In genomic region chr9:32523910-32524309, GRCh38 we compare ENCODE assay signal across 18 cellular contexts. TPM values are rescaled to one million over a fixed set of nuclear protein-coding genes. Genes with fewer than 3 reads are reported as not detected.
DNase-seq lines count a peak whose midpoint lies in the region; ATAC-seq, FAIRE-seq and TF ChIP-seq lines count a peak whose summit lies in the region.
"Had no signal": no experiment of that assay in that cellular context is flagged by ENCODE, and none has a peak within 500 bp of the region (broad histone marks: within the 10 kb centered on the region; RNA-seq: fewer than 3 reads in every experiment).

No MANE protein-coding gene starts in this region.

- H3K4me2 ChIP-seq in keratinocyte (ENCODE audit: control insufficient read depth, extremely low read depth, insufficient read depth, low read depth, low read length): peak overlapping the region; percentile 91

- H3K9me3 ChIP-seq in keratinocyte (ENCODE audit: control insufficient read depth, low read depth, low read length) (no peaks in the 10 kb centered on the region), thoracic aorta (no peaks in the 10 kb centered on the region)
- H3K9me3 ChIP-seq in effector memory CD4-positive, alpha-beta T cell (ENCODE audit: control insufficient read depth, low read length): no peaks in the 10 kb centered on the region

- H2AFZ ChIP-seq in keratinocyte (ENCODE audit: control insufficient read depth, low read length): no peak overlapping the region

- H3K27me3 Mint-ChIP-seq in activated naive CD4-positive, alpha-beta T cell treated with anti-CD3 and anti-CD28 coated beads, Interleukin-2, amount 50 U/mL, for 24 hours: no peaks in the 10 kb centered on the region
- no peaks in the 10 kb centered on the region for H3K27me3 Mint-ChIP-seq in activated CD4-positive, alpha-beta memory T cell treated with anti-CD3 and anti-CD28 coated beads for 36 hours

- no peak for DNase-seq in activated naive CD4-positive, alpha-beta T cell (lab: John Stamatoyannopoulos, UW)
- no peak for DNase-seq in activated CD4-positive, alpha-beta memory T cell treated with anti-CD3 and anti-CD28 coated beads for 36 hours
- DNase-seq in keratinocyte (ENCODE audit: low read depth, low spot score): no peak
- no peak for DNase-seq in thoracic aorta (ENCODE audit: low spot score)
- DNase-seq in ecto neural progenitor cell (ENCODE audit: low spot score): no peak
- no peak for DNase-seq in GM12892 (ENCODE audit: insufficient read length)
- DNase-seq in effector memory CD4-positive, alpha-beta T cell: no peak
- DNase-seq: activated CD4-positive, CD25-positive, alpha-beta regulatory T cell treated with anti-CD3 and anti-CD28 coated beads, Interleukin-2, amount 50 U/mL, for 72 hours; activated T-cell treated with anti-CD3 and anti-CD28 coated beads, Interleukin-2, amount 50 U/mL, for 48 hours; foreskin fibroblast; left ventricle myocardium superior; NCI-H2081; posterior cingulate gyrus; stimulated activated CD4-positive, alpha-beta T cell treated with anti-CD3 and anti-CD28 coated beads, Interleukin-4, amount 100 ng/mL, for 1 hour; substantia nigra; T-helper 9 cell had no signal

- FAIRE-seq in keratinocyte (lab: Jason Lieb, UNC): no peak
- FAIRE-seq in GM12892 (lab: Jason Lieb, UNC): no peak
- FAIRE-seq: endometrium had no signal

- H3K4me3 Mint-ChIP-seq in activated naive CD4-positive, alpha-beta T cell treated with anti-CD3 and anti-CD28 coated beads, Interleukin-2, amount 50 U/mL, for 24 hours: peak overlapping the region; percentile 19
- H3K4me3 Mint-ChIP-seq in activated CD4-positive, alpha-beta memory T cell treated with anti-CD3 and anti-CD28 coated beads for 36 hours: no peak overlapping the region

- peak overlapping the region; percentile 83 for H3K27ac Mint-ChIP-seq in activated naive CD4-positive, alpha-beta T cell treated with anti-CD3 and anti-CD28 coated beads, Interleukin-2, amount 50 U/mL, for 24 hours
- H3K27ac Mint-ChIP-seq in activated CD4-positive, alpha-beta memory T cell treated with anti-CD3 and anti-CD28 coated beads for 36 hours: peak overlapping the region; percentile 20

- ATAC-seq in thoracic aorta (ENCODE audit: insufficient number of reproducible peaks, low FRiP score, low read depth): no peak
- ATAC-seq: left ventricle myocardium superior had no signal

- H3K27me3 ChIP-seq in keratinocyte (ENCODE audit: control insufficient read depth, extremely low read depth, insufficient read depth, low read length): no peaks in the 10 kb centered on the region
- no peaks in the 10 kb centered on the region for H3K27me3 ChIP-seq in thoracic aorta (replicated peaks; ENCODE audit: insufficient read depth)
- H3K27me3 ChIP-seq in effector memory CD4-positive, alpha-beta T cell (replicated peaks; ENCODE audit: control insufficient read depth, insufficient read depth, low read length, poor library complexity, severe bottlenecking): no peaks in the 10 kb centered on the region

- POLR2A ChIA-PET in activated CD4-positive, alpha-beta memory T cell treated with anti-CD3 and anti-CD28 coated beads for 36 hours (lab: Charles Lee): no interaction called here

- H3K9ac ChIP-seq in keratinocyte (ENCODE audit: control insufficient read depth, extremely low read depth, insufficient read depth, low read length): no peak overlapping the region

- CTCF ChIA-PET in activated CD4-positive, alpha-beta memory T cell treated with anti-CD3 and anti-CD28 coated beads for 36 hours (lab: Charles Lee): no interaction called here

- no peaks in the 10 kb centered on the region for H3K9me1 ChIP-seq in keratinocyte (ENCODE audit: control insufficient read depth, extremely low read depth, insufficient read depth, low read length)

- H4K20me1 ChIP-seq in keratinocyte (ENCODE audit: control insufficient read depth, extremely low read depth, insufficient read depth, low read length): no peaks in the 10 kb centered on the region

- H3K4me3 ChIP-seq in keratinocyte (ENCODE audit: control insufficient read depth in 2 of 3, extremely low read depth in 1 of 3, insufficient read depth in 2 of 3, low read depth in 1 of 3, low read length in 3 of 3) (peak overlapping the region in 1 of 3 experiments; percentile 78), thoracic aorta (peak overlapping the region; percentile 85)
- H3K4me3 ChIP-seq in effector memory CD4-positive, alpha-beta T cell (ENCODE audit: insufficient read depth, low read depth, low read length, poor library complexity, severe bottlenecking): no peak overlapping the region

- dilution Hi-C loops in keratinocyte (cut with MboI; ENCODE audit: extremely low pct_ligation_motif_present, low sequenced_read_pairs): no loop called here

- H3K27ac ChIP-seq in keratinocyte (ENCODE audit: control insufficient read depth, insufficient read depth, low read length) (no peak overlapping the region), thoracic aorta (no peak overlapping the region)
- H3K27ac ChIP-seq in effector memory CD4-positive, alpha-beta T cell (ENCODE audit: insufficient read depth, low read length, poor library complexity, severe bottlenecking): no peak overlapping the region

- H3K9me3 Mint-ChIP-seq in activated naive CD4-positive, alpha-beta T cell treated with anti-CD3 and anti-CD28 coated beads, Interleukin-2, amount 50 U/mL, for 24 hours: no peaks in the 10 kb centered on the region
- H3K9me3 Mint-ChIP-seq in activated CD4-positive, alpha-beta memory T cell treated with anti-CD3 and anti-CD28 coated beads for 36 hours: peaks cover 12% of the 10 kb centered on the region

- H3K79me2 ChIP-seq in keratinocyte (ENCODE audit: control insufficient read depth, insufficient read depth, low read length): peaks cover 58% of the 10 kb centered on the region

- H3K36me3 ChIP-seq in keratinocyte (ENCODE audit: control insufficient read depth in 2 of 2, extremely low read depth in 1 of 2, insufficient read depth in 2 of 2, low read length in 2 of 2): peaks cover 0 to 2% of the 10 kb centered on the region in 2 experiments
- H3K36me3 ChIP-seq in thoracic aorta: no peaks in the 10 kb centered on the region
- no peaks in the 10 kb centered on the region for H3K36me3 ChIP-seq in effector memory CD4-positive, alpha-beta T cell (ENCODE audit: control insufficient read depth, insufficient read depth, low read length)

- H3K4me1 ChIP-seq in keratinocyte (ENCODE audit: control insufficient read depth, extremely low read depth, insufficient read depth, low read length) (peaks cover 11% of the 10 kb centered on the region), thoracic aorta (ENCODE audit: control insufficient read depth in 1 of 2, low read depth in 2 of 2) (peaks cover 24 to 32% of the 10 kb centered on the region in 2 donors)
- H3K4me1 ChIP-seq in effector memory CD4-positive, alpha-beta T cell (ENCODE audit: control insufficient read depth, insufficient read depth, low read length, poor library complexity, severe bottlenecking): peaks cover 10% of the 10 kb centered on the region

- intact Hi-C loops in activated CD4-positive, alpha-beta memory T cell treated with anti-CD3 and anti-CD28 coated beads for 36 hours (cut with micrococcal nuclease): no loop called here

- peaks cover 59% of the 10 kb centered on the region for H3K4me1 Mint-ChIP-seq in activated naive CD4-positive, alpha-beta T cell treated with anti-CD3 and anti-CD28 coated beads, Interleukin-2, amount 50 U/mL, for 24 hours
- peaks cover 45% of the 10 kb centered on the region for H3K4me1 Mint-ChIP-seq in activated CD4-positive, alpha-beta memory T cell treated with anti-CD3 and anti-CD28 coated beads for 36 hours (ENCODE audit: low read depth)

- TF ChIP-seq CTCF in keratinocyte (optimal IDR thresholded peaks at IDR 0.05 in 1 of 3, IDR thresholded peaks at IDR 0.05 in 1 of 3, conservative IDR thresholded peaks at IDR 0.05 in 1 of 3; ENCODE audit: extremely low read depth in 1 of 3, insufficient read depth in 2 of 3, low read length in 3 of 3): no peak
- no peak for TF ChIP-seq CTCF in thoracic aorta (IDR thresholded peaks at IDR 0.05)

- H3K36me3 Mint-ChIP-seq in activated naive CD4-positive, alpha-beta T cell treated with anti-CD3 and anti-CD28 coated beads, Interleukin-2, amount 50 U/mL, for 24 hours: peaks cover 9% of the 10 kb centered on the region
- peaks cover 26% of the 10 kb centered on the region for H3K36me3 Mint-ChIP-seq in activated CD4-positive, alpha-beta memory T cell treated with anti-CD3 and anti-CD28 coated beads for 36 hours

- TF ChIP-seq POLR2A in GM12892 (IDR thresholded peaks at IDR 0.05; ENCODE audit: low read depth, low read length): no peak

RNA-seq across cellular contexts. Expression of gene RIGI, which starts 2.1 kb away (rescaled TPM):
- total RNA-seq in activated CD4-positive, alpha-beta memory T cell treated with anti-CD3 and anti-CD28 coated beads for 36 hours: 10 to 100 TPM; 10.6 to 11.7 TPM
- 23.0 to 31.4 TPM (median 27.6 TPM) in 3 replicates for polyA plus RNA-seq in keratinocyte
- 3.0 TPM for polyA plus RNA-seq in keratinocyte (2011; ENCODE audit: low read depth)
- 11.4 and 22.0 TPM in 2 replicates for polyA plus RNA-seq in keratinocyte (2011; cell fraction: cytosol; rRNA removed)
- 30.2 and 35.6 TPM in 2 replicates for polyA plus RNA-seq in keratinocyte (2011; cell fraction: nucleus; rRNA removed)
- 4.7 and 29.6 TPM in 2 replicates for polyA plus RNA-seq in keratinocyte (2012; ENCODE audit: low replicate concordance)
- 7.3 to 34.9 TPM (median 16.8 TPM) in 3 replicates for polyA minus RNA-seq in keratinocyte
- 9.6 TPM for polyA minus RNA-seq in keratinocyte (2011; cell fraction: cytosol; rRNA and poly(A)+ RNA removed)
- polyA minus RNA-seq in keratinocyte (2011; cell fraction: nucleus; rRNA and poly(A)+ RNA removed): 21.1 and 44.8 TPM in 2 replicates
- 10 to 100 TPM; 16.9 to 22.1 TPM for total RNA-seq in thoracic aorta
- polyA plus RNA-seq in GM12892 (2012; ENCODE audit: missing spikeins): 6.3 TPM

RNA-seq across cellular contexts. Expression of gene SMIM27, which starts 28.2 kb away (rescaled TPM):
- total RNA-seq in activated CD4-positive, alpha-beta memory T cell treated with anti-CD3 and anti-CD28 coated beads for 36 hours: 10 to 100 TPM; 18.5 to 19.5 TPM
- 2.0 to 21.9 TPM (median 13.0 TPM) in 3 replicates for polyA plus RNA-seq in keratinocyte
- 1.6 TPM for polyA plus RNA-seq in keratinocyte (2011; ENCODE audit: low read depth)
- polyA plus RNA-seq in keratinocyte (2011; cell fraction: cytosol; rRNA removed): 1.9 and 3.4 TPM in 2 replicates
- polyA plus RNA-seq in keratinocyte (2011; cell fraction: nucleus; rRNA removed): 1.0 and 1.9 TPM in 2 replicates
- 17.5 and 21.5 TPM in 2 replicates for polyA plus RNA-seq in keratinocyte (2012; ENCODE audit: low replicate concordance)
- polyA minus RNA-seq in keratinocyte: 1.1 to 3.9 TPM (median 1.9 TPM) in 3 replicates
- polyA minus RNA-seq in keratinocyte (2011; cell fraction: cytosol; rRNA and poly(A)+ RNA removed): not detected
- polyA minus RNA-seq in keratinocyte (2011; cell fraction: nucleus; rRNA and poly(A)+ RNA removed): 2.5 TPM in 1 of 2 replicates, not detected in the other
- total RNA-seq in thoracic aorta: 1 to 10 TPM; 4.1 to 4.6 TPM
- 29.5 TPM for polyA plus RNA-seq in GM12892 (2012; ENCODE audit: missing spikeins)

RNA-seq across cellular contexts. Expression of gene TOPORS, which starts 28.5 kb away (rescaled TPM):
- total RNA-seq in activated CD4-positive, alpha-beta memory T cell treated with anti-CD3 and anti-CD28 coated beads for 36 hours: 10 to 100 TPM; 14.8 to 15.4 TPM
- polyA plus RNA-seq in keratinocyte: 12.8 to 17.1 TPM (median 13.5 TPM) in 3 replicates
- polyA plus RNA-seq in keratinocyte (2011; ENCODE audit: low read depth): 37.3 TPM
- 6.9 and 14.0 TPM in 2 replicates for polyA plus RNA-seq in keratinocyte (2011; cell fraction: cytosol; rRNA removed)
- 17.1 and 24.5 TPM in 2 replicates for polyA plus RNA-seq in keratinocyte (2011; cell fraction: nucleus; rRNA removed)
- 13.5 and 17.0 TPM in 2 replicates for polyA plus RNA-seq in keratinocyte (2012; ENCODE audit: low replicate concordance)
- 8.2 to 27.8 TPM (median 19.3 TPM) in 3 replicates for polyA minus RNA-seq in keratinocyte
- polyA minus RNA-seq in keratinocyte (2011; cell fraction: cytosol; rRNA and poly(A)+ RNA removed): 9.2 TPM
- 18.5 and 36.0 TPM in 2 replicates for polyA minus RNA-seq in keratinocyte (2011; cell fraction: nucleus; rRNA and poly(A)+ RNA removed)
- total RNA-seq in thoracic aorta: 10 to 100 TPM; 11.8 to 30.8 TPM
- polyA plus RNA-seq in GM12892 (2012; ENCODE audit: missing spikeins): 12.2 TPM

RNA-seq across cellular contexts. Expression of gene NDUFB6, which starts 49.0 kb away (rescaled TPM):
- total RNA-seq in activated CD4-positive, alpha-beta memory T cell treated with anti-CD3 and anti-CD28 coated beads for 36 hours: 10 to 100 TPM; 75.7 to 77.1 TPM
- polyA plus RNA-seq in keratinocyte: 50.2 to 67.0 TPM (median 60.7 TPM) in 3 replicates
- polyA plus RNA-seq in keratinocyte (2011; ENCODE audit: low read depth): 47.3 TPM
- polyA plus RNA-seq in keratinocyte (2011; cell fraction: cytosol; rRNA removed): 38.4 and 41.6 TPM in 2 replicates
- polyA plus RNA-seq in keratinocyte (2011; cell fraction: nucleus; rRNA removed): 16.5 and 25.5 TPM in 2 replicates
- 33.3 and 74.3 TPM in 2 replicates for polyA plus RNA-seq in keratinocyte (2012; ENCODE audit: low replicate concordance)
- polyA minus RNA-seq in keratinocyte: 8.0 to 16.1 TPM (median 9.6 TPM) in 3 replicates
- 42.8 TPM for polyA minus RNA-seq in keratinocyte (2011; cell fraction: cytosol; rRNA and poly(A)+ RNA removed)
- 6.8 and 10.2 TPM in 2 replicates for polyA minus RNA-seq in keratinocyte (2011; cell fraction: nucleus; rRNA and poly(A)+ RNA removed)
- 10 to 100 TPM; 20.9 to 24.1 TPM for total RNA-seq in thoracic aorta
- 60.2 TPM for polyA plus RNA-seq in GM12892 (2012; ENCODE audit: missing spikeins)
